In the genomic region with DNA sequence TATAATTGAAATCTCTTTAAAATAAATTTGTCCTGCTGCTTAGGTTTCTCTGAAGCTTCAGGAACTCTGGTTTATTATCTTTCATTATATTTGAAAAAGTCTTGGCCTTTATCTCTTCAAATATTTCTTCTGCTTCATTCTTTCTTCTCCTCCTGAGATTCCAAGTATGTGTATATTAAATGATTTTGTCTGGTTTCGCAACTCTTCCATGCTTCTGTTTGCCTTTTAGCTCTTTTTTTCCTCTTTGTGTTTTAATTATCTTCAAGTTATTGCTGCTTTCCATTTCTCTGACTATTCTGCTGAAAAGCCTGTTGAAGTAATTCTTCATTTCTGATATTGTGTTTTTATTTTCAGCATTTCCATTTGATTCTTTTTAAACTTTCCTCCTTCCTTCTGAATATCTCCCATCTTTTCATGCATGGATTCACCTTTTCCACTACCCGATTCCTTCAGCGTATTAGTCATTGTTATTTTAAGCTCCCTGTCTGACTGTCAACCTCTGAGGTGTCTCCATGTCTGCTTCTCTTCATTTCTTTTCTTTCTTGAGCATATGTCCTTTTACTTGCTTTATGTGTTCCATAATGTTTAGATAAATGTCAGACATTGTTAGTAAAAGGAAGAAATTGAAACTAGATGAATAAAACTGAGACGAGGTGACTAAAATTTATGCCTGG, we compare ENCODE assay signal across 17 cellular contexts. TPM values are rescaled to one million over a fixed set of nuclear protein-coding genes. Genes with fewer than 3 reads are reported as not detected.
A peak's percentile ranks its signal among the peaks of the same experiment; 100 is the strongest.
DNase-seq lines count a peak whose midpoint lies in the region; ATAC-seq, FAIRE-seq and TF ChIP-seq lines count a peak whose summit lies in the region.
"Had no signal": no experiment of that assay in that cellular context is flagged by ENCODE, and none has a peak within 500 bp of the region (broad histone marks: within the 10 kb centered on the region; RNA-seq: fewer than 3 reads in every experiment).

No MANE protein-coding gene starts in this region.

- no peak overlapping the region for H3K27ac ChIP-seq in endothelial cell of umbilical vein (ENCODE audit: insufficient read depth, low read depth, low read length)

- no TSS peak for BruUV-seq in endothelial cell of umbilical vein (replicated peaks; lab: Mats Ljungman, UMichigan)

- H3K9me3 ChIP-seq in endothelial cell of umbilical vein (replicated peaks; ENCODE audit: control insufficient read depth, insufficient read depth, low read length): no peaks in the 10 kb centered on the region

- dilution Hi-C loops in endothelial cell of umbilical vein (cut with MboI; ENCODE audit: extremely low pct_ligation_motif_present, low sequenced_read_pairs): no loop called here

- DNase-seq in RCC 7860 (ENCODE audit: low spot score) (peak; percentile 83), endothelial cell of umbilical vein (ENCODE audit: low read depth, low spot score) (peak; percentile 64), UCSD-AML1 (lab: John Stamatoyannopoulos, UW; ENCODE audit: unreplicated experiment) (no peak)
- no peak for DNase-seq in activated CD8-positive, alpha-beta memory T cell treated with anti-CD3 and anti-CD28 coated beads, Interleukin-2, amount 10 ng/mL, durations not matched to agents 7 days and 5 days
- DNase-seq in activated CD4-positive, CD25-positive, alpha-beta regulatory T cell (lab: John Stamatoyannopoulos, UW): no peak
- no peak for DNase-seq in stimulated activated CD4-positive, alpha-beta T cell treated with anti-CD3 and anti-CD28 coated beads, Interleukin-2, amount 100 ng/mL, for 48 hours
- DNase-seq: C1 segment of cervical spinal cord, hypothalamus, OCI-M1, substantia nigra, T-helper 17 cell had no signal

- H3K36me3 Mint-ChIP-seq in nephron (ENCODE audit: low read depth): no peaks in the 10 kb centered on the region
- H3K36me3 Mint-ChIP-seq in activated CD8-positive, alpha-beta memory T cell treated with anti-CD3 and anti-CD28 coated beads, Interleukin-2, amount 10 ng/mL, durations not matched to agents 7 days and 5 days: peaks cover 9% of the 10 kb centered on the region
- H3K36me3 Mint-ChIP-seq: brain had no signal

- no peaks in the 10 kb centered on the region for H3K27me3 ChIP-seq in endothelial cell of umbilical vein (ENCODE audit: control insufficient read depth in 2 of 2, insufficient read depth in 2 of 2, low read length in 2 of 2)

- H3K4me1 Mint-ChIP-seq in nephron: peaks cover 11% of the 10 kb centered on the region
- peaks cover 17% of the 10 kb centered on the region for H3K4me1 Mint-ChIP-seq in activated CD8-positive, alpha-beta memory T cell treated with anti-CD3 and anti-CD28 coated beads, Interleukin-2, amount 10 ng/mL, durations not matched to agents 7 days and 5 days

- H3K27ac Mint-ChIP-seq in nephron: peak overlapping the region; percentile 22 to 76 (median 24)
- no peak overlapping the region for H3K27ac Mint-ChIP-seq in activated CD8-positive, alpha-beta memory T cell treated with anti-CD3 and anti-CD28 coated beads, Interleukin-2, amount 10 ng/mL, durations not matched to agents 7 days and 5 days
- H3K27ac Mint-ChIP-seq: activated T-helper 2 cell treated with anti-CD3 and anti-CD28 coated beads, Interferon-gamma antibody, Interleukin-2, Interleukin-4, amounts not matched to agents 10 μg/mL and 5 μg/mL and 100 μg/mL, durations not matched to agents 14 hours and 24 hours and 36 hours; T-helper 17 cell had no signal

- no peak for TF ChIP-seq CTCF in endothelial cell of umbilical vein (IDR thresholded peaks at IDR 0.05; ENCODE audit: extremely low read depth in 1 of 2, insufficient read depth in 1 of 2, low read depth in 1 of 2, low read length in 2 of 2)
- no peak for TF ChIP-seq CTCF in nephron (IDR thresholded peaks at IDR 0.05; ENCODE audit: unreplicated experiment in 3 of 3)

- peak overlapping the region; percentile 31 for H2AFZ ChIP-seq in endothelial cell of umbilical vein (ENCODE audit: low read depth, low read length)

- no peaks in the 10 kb centered on the region for H3K9me3 Mint-ChIP-seq in nephron
- H3K9me3 Mint-ChIP-seq in activated CD8-positive, alpha-beta memory T cell treated with anti-CD3 and anti-CD28 coated beads, Interleukin-2, amount 10 ng/mL, durations not matched to agents 7 days and 5 days (ENCODE audit: low read depth): no peaks in the 10 kb centered on the region
- H3K9me3 Mint-ChIP-seq: activated T-helper 2 cell treated with anti-CD3 and anti-CD28 coated beads, Interferon-gamma antibody, Interleukin-2, Interleukin-4, amounts not matched to agents 10 μg/mL and 5 μg/mL and 100 μg/mL, durations not matched to agents 14 hours and 24 hours and 36 hours had no signal

- H3K36me3 ChIP-seq in endothelial cell of umbilical vein (ENCODE audit: control insufficient read depth in 2 of 2, extremely low read depth in 1 of 2, insufficient read depth in 2 of 2, low read length in 2 of 2): no peaks in the 10 kb centered on the region

- H3K4me2 ChIP-seq in endothelial cell of umbilical vein (ENCODE audit: insufficient read depth, low read length): peak overlapping the region; percentile 7

- H3K79me2 ChIP-seq in endothelial cell of umbilical vein (ENCODE audit: control insufficient read depth, insufficient read depth, low read length): no peaks in the 10 kb centered on the region

- FAIRE-seq in RCC 7860 (lab: Jason Lieb, UNC) (peak; percentile 94), endothelial cell of umbilical vein (lab: Jason Lieb, UNC) (peak; percentile 77)
- FAIRE-seq: G401.6 had no signal

- no peak overlapping the region for H3K4me3 ChIP-seq in endothelial cell of umbilical vein (replicated peaks in 1 of 3; ENCODE audit: insufficient read depth in 1 of 3, low read depth in 1 of 3, low read length in 3 of 3)
- H3K4me3 ChIP-seq: skin epidermis had no signal

- POLR2A ChIA-PET in endothelial cell of umbilical vein (lab: Charles Lee): no interaction called here

- intact Hi-C loops in endothelial cell of umbilical vein (cut with micrococcal nuclease): no loop called here

- H4K20me1 ChIP-seq in endothelial cell of umbilical vein (replicated peaks; ENCODE audit: control insufficient read depth, extremely low read depth, insufficient read depth, low read length): no peaks in the 10 kb centered on the region

- H3K4me1 ChIP-seq in endothelial cell of umbilical vein (ENCODE audit: control insufficient read depth, extremely low read depth, insufficient read depth, low read length): peaks cover 3% of the 10 kb centered on the region

- no peaks in the 10 kb centered on the region for H3K27me3 Mint-ChIP-seq in nephron (ENCODE audit: low read depth)
- no peaks in the 10 kb centered on the region for H3K27me3 Mint-ChIP-seq in activated CD8-positive, alpha-beta memory T cell treated with anti-CD3 and anti-CD28 coated beads, Interleukin-2, amount 10 ng/mL, durations not matched to agents 7 days and 5 days
- H3K27me3 Mint-ChIP-seq: brain, T-helper 17 cell had no signal

- CTCF ChIA-PET in endothelial cell of umbilical vein (lab: Charles Lee): interaction anchor here (0.8 to 1.6 kb wide), 4 partner anchors 9 to 368 kb away, joined by 3 to 5 read pairs (median 4); no protein-coding TSS in a partner anchor
- CTCF ChIA-PET in activated CD8-positive, alpha-beta memory T cell treated with anti-CD3 and anti-CD28 coated beads, Interleukin-2, amount 10 ng/mL, durations not matched to agents 7 days and 5 days (lab: Charles Lee): no interaction called here

- ATAC-seq in GM18861 (IDR thresholded peaks at IDR 0.05; ENCODE audit: unreplicated experiment): peak; percentile 11
- ATAC-seq in activated CD8-positive, alpha-beta memory T cell treated with anti-CD3 and anti-CD28 coated beads, Interleukin-2, amount 10 ng/mL, durations not matched to agents 7 days and 5 days: no peak
- ATAC-seq: T-helper 17 cell had no signal

- no peak overlapping the region for H3K4me3 Mint-ChIP-seq in nephron
- H3K4me3 Mint-ChIP-seq in activated CD8-positive, alpha-beta memory T cell treated with anti-CD3 and anti-CD28 coated beads, Interleukin-2, amount 10 ng/mL, durations not matched to agents 7 days and 5 days: no peak overlapping the region
- H3K4me3 Mint-ChIP-seq: brain, T-helper 17 cell had no signal

- no peaks in the 10 kb centered on the region for H3K9me1 ChIP-seq in endothelial cell of umbilical vein (replicated peaks; ENCODE audit: control insufficient read depth, extremely low read depth, insufficient read depth, low read length)

- TF ChIP-seq POLR2A in endothelial cell of umbilical vein (IDR thresholded peaks at IDR 0.05; ENCODE audit: low read depth, low read length): no peak

- no peak overlapping the region for H3K9ac ChIP-seq in endothelial cell of umbilical vein (replicated peaks; ENCODE audit: extremely low read depth, insufficient read depth, low read length)

TF ChIP-seq in endothelial cell of umbilical vein, 7 proteins besides CTCF, POLR2A, EP300 and RAD21:
- TF ChIP-seq MYC (IDR thresholded peaks at IDR 0.05; ENCODE audit: low read depth, low read length) (no peak), FOS (IDR thresholded peaks at IDR 0.05; ENCODE audit: borderline replicate concordance, insufficient read depth, low read length) (peak; percentile 18)

RNA-seq across cellular contexts. Expression of gene CTSC, which starts 46.6 kb away (rescaled TPM):
- total RNA-seq in endothelial cell of umbilical vein: 130 and 226 TPM in 2 replicates
- 144 and 186 TPM in 2 replicates for polyA plus RNA-seq in endothelial cell of umbilical vein
- 186 and 204 TPM in 2 replicates for polyA plus RNA-seq in endothelial cell of umbilical vein (2011; cell fraction: cytosol; rRNA removed)
- polyA plus RNA-seq in endothelial cell of umbilical vein (2011; cell fraction: nucleus; rRNA removed): 107 and 150 TPM in 2 replicates
- 325 and 496 TPM in 2 replicates for polyA plus RNA-seq in endothelial cell of umbilical vein (2012)
- 108 and 124 TPM in 2 replicates for polyA minus RNA-seq in endothelial cell of umbilical vein
- polyA minus RNA-seq in endothelial cell of umbilical vein (2011; cell fraction: cytosol; rRNA and poly(A)+ RNA removed): 77.6 TPM
- polyA minus RNA-seq in endothelial cell of umbilical vein (2011; cell fraction: nucleus; rRNA and poly(A)+ RNA removed): 149 and 155 TPM in 2 replicates
- 100 to 1,000 TPM; 287 to 292 TPM for total RNA-seq in activated CD8-positive, alpha-beta memory T cell treated with anti-CD3 and anti-CD28 coated beads, Interleukin-2, amount 10 ng/mL, durations not matched to agents 7 days and 5 days

Comparison
In these comparisons a context has a peak if more than half of its experiments do, and no peak if none do; other contexts are left out.
1. DNase-seq: peak in RCC 7860 (single experiment) and endothelial cell of umbilical vein (single experiment); none in activated CD8-positive, alpha-beta memory T cell treated with anti-CD3 and anti-CD28 coated beads, Interleukin-2, amount 10 ng/mL, durations not matched to agents 7 days and 5 days (single experiment), UCSD-AML1 (single experiment), activated CD4-positive, CD25-positive, alpha-beta regulatory T cell (0 of 4) and stimulated activated CD4-positive, alpha-beta T cell treated with anti-CD3 and anti-CD28 coated beads, Interleukin-2, amount 100 ng/mL, for 48 hours (0 of 2).